In genomic region chr9:135791431-135792267, GRCh38 we compare ENCODE assay signal across 1 cellular context.
TF ChIP-seq lines count a peak whose summit lies in the region.

No MANE protein-coding gene starts in this region.

TF ChIP-seq in HepG2, 621 proteins besides CTCF, POLR2A, EP300 and RAD21 (continued from another document):
- no peak for TF ChIP-seq DMTF1 (CRISPR knock-in tag; IDR thresholded peaks at IDR 0.05)
- no peak for TF ChIP-seq ZNF567 (CRISPR knock-in tag; IDR thresholded peaks at IDR 0.05; ENCODE audit: borderline replicate concordance)
